ENCODE assay signal across 8 cellular contexts in the genomic region with DNA sequence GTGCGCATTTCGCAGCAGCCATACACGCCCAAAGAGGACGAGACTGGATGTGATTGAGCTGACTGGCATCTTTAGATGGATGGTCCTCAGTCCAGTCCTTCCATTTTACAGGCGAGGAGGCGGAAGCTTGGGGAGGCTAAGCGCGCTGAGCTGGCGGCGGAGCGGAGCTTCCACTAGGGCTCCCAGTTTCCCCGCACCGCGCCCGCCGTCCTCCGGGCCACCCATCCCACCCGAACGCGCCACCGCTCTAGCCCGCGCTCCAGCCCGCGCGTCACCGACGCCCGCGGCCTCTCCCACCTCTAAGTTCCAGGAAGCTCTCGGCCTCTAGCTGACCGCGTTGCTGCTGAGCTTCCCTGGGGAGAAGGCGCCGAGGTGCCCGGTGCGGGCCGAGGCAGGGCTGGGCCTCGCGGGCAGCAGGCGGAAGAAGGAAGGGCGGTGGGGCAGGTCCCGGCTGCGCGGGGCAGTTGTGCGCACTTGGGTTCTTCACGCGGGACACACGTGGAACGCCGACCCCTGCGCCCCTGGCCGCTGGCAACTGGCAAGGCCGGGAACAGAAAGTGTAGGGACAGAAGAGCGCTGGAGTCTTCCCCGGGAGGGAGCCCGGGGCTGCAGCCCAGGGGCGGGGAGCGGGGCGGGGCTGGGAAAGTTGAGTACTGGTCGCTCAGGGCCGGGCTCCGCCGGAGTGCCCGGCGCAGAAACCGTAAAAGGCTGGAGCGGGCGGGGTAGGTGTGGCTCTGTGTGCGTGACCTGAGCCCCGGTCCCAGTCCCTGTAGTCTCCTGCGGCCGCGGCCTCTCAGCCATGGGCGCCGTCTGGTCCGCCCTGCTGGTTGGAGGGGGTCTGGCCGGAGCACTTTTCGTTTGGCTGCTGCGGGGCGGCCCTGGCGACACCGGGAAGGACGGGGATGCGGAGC. TPM values are rescaled to one million over a fixed set of nuclear protein-coding genes. Genes with fewer than 3 reads are reported as not detected.
A peak's percentile ranks its signal among the peaks of the same experiment; 100 is the strongest.
DNase-seq lines count a peak whose midpoint lies in the region; ATAC-seq and TF ChIP-seq lines count a peak whose summit lies in the region.

A gene (plus strand): TSS at position 763 of the 911 bp plus-strand sequence. CDS start 37 bp downstream, at position 800.

- H3K9me2 ChIP-seq in GM23338 (ENCODE audit: insufficient read depth), result no peaks in the 10 kb centered on the region

- H3K4me1 ChIP-seq in BLaER1 (peaks cover 13% of the 10 kb centered on the region), GM23338 (ENCODE audit: insufficient read depth) (peaks cover 13% of the 10 kb centered on the region; the same call in 1 of the 2 replicates), foreskin keratinocyte (peaks cover 5% of the 10 kb centered on the region), upper lobe of right lung (peaks cover 22% of the 10 kb centered on the region)

- H4K20me1 ChIP-seq in BLaER1 (no peaks in the 10 kb centered on the region), GM23338 (replicated peaks; ENCODE audit: insufficient read depth) (peaks cover 10% of the 10 kb centered on the region; the same call in 1 of the 2 replicates)

- H3K9me3 ChIP-seq in BLaER1, result peaks cover 16% of the 10 kb centered on the region
- H3K9me3 ChIP-seq in upper lobe of right lung, result no peaks in the 10 kb centered on the region

- no peaks in the 10 kb centered on the region for H3F3A ChIP-seq in GM23338 (replicated peaks; ENCODE audit: low read depth)

- H3K4me2 ChIP-seq in BLaER1 (peak within 1 kb of the TSS; percentile 69), GM23338 (peak within 1 kb of the TSS; percentile 95)

- peak; percentile 87 for ATAC-seq in GM23338
- peak; percentile 64 for ATAC-seq in foreskin keratinocyte
- ATAC-seq in natural killer cell, result peak; percentile 56 to 65 (median 63)
- peak; percentile 89 for ATAC-seq in upper lobe of right lung
- no peak for ATAC-seq in GM18519 (IDR thresholded peaks at IDR 0.05; ENCODE audit: low FRiP score, unreplicated experiment)

- no peaks in the 10 kb centered on the region for H3K79me2 ChIP-seq in GM23338 (replicated peaks; ENCODE audit: insufficient read depth)

- DNase-seq in GM23338 (ENCODE audit: low spot score) (peak; percentile 88), NOMO-1 (lab: John Stamatoyannopoulos, UW; ENCODE audit: unreplicated experiment in 2 of 2) (peak; percentile 59 to 60), foreskin keratinocyte (peak; percentile 28 to 65), natural killer cell (peak; percentile 21), upper lobe of right lung (peak; percentile 90)
- DNase-seq in activated naive CD4-positive, alpha-beta T cell treated with anti-CD3 and anti-CD28 coated beads for 36 hours, result peak; percentile 19

- H3K4me3 Mint-ChIP-seq in GM23338, result peak within 1 kb of the TSS; percentile 87
- H3K4me3 Mint-ChIP-seq in activated naive CD4-positive, alpha-beta T cell treated with anti-CD3 and anti-CD28 coated beads for 36 hours, result peak within 1 kb of the TSS; percentile 72
- H3K4me3 Mint-ChIP-seq in natural killer cell, result peak within 1 kb of the TSS; percentile 80

- peak within 1 kb of the TSS; percentile 100 for H2AFZ ChIP-seq in GM23338

- H3K27me3 ChIP-seq in BLaER1 (no peaks in the 10 kb centered on the region), GM23338 (ENCODE audit: insufficient read depth) (peaks cover 30% of the 10 kb centered on the region), foreskin keratinocyte (no peaks in the 10 kb centered on the region), upper lobe of right lung (no peaks in the 10 kb centered on the region)

- TF ChIP-seq CTCF in GM23338 (conservative IDR thresholded peaks at IDR 0.05; ENCODE audit: low read depth in 2 of 2) (no peak), foreskin keratinocyte (conservative IDR thresholded peaks at IDR 0.05) (peak; percentile 5), natural killer cell (IDR thresholded peaks at IDR 0.05) (no peak), upper lobe of right lung (IDR thresholded peaks at IDR 0.05) (no peak)

- H3K27ac Mint-ChIP-seq in GM23338 (no peak within 1 kb of the TSS), natural killer cell (peak within 1 kb of the TSS; percentile 17 to 63)
- H3K27ac Mint-ChIP-seq in activated naive CD4-positive, alpha-beta T cell treated with anti-CD3 and anti-CD28 coated beads for 36 hours, result no peak within 1 kb of the TSS

- H3K9ac ChIP-seq in BLaER1, result peak within 1 kb of the TSS; percentile 69

- H3K36me3 Mint-ChIP-seq in GM23338 (ENCODE audit: low read depth) (peaks cover 4% of the 10 kb centered on the region; the same call in 1 of the 3 replicates), natural killer cell (peaks cover 8% of the 10 kb centered on the region)
- H3K36me3 Mint-ChIP-seq in activated naive CD4-positive, alpha-beta T cell treated with anti-CD3 and anti-CD28 coated beads for 36 hours (ENCODE audit: low read depth), result no peaks in the 10 kb centered on the region

- CTCF ChIA-PET in activated naive CD4-positive, alpha-beta T cell treated with anti-CD3 and anti-CD28 coated beads for 36 hours (lab: Charles Lee), result interaction anchor here (0.6 to 2.3 kb wide), 8 partner anchors 11 to 198 kb away, joined by 3 to 15 read pairs (median 3); no protein-coding TSS in a partner anchor

- H3K4me3 ChIP-seq in BLaER1 (peak within 1 kb of the TSS; percentile 76), GM23338 (peak within 1 kb of the TSS; percentile 94), upper lobe of right lung (peak within 1 kb of the TSS; percentile 82)

- H3K9me3 Mint-ChIP-seq in GM23338 (no peaks in the 10 kb centered on the region), natural killer cell (no peaks in the 10 kb centered on the region)
- no peaks in the 10 kb centered on the region for H3K9me3 Mint-ChIP-seq in activated naive CD4-positive, alpha-beta T cell treated with anti-CD3 and anti-CD28 coated beads for 36 hours

- intact Hi-C loops in activated naive CD4-positive, alpha-beta T cell treated with anti-CD3 and anti-CD28 coated beads for 36 hours (cut with micrococcal nuclease), result loop anchor here (2.0 to 10.0 kb wide), 4 partner anchors 71 to 429 kb away; no protein-coding TSS in a partner anchor
- intact Hi-C loops in natural killer cell (cut with micrococcal nuclease) (no loop called here), upper lobe of right lung (cut with DNase I) (no loop called here)

- H3K27me3 Mint-ChIP-seq in GM23338 (ENCODE audit: insufficient read depth, low read depth, poor library complexity) (peaks cover 24% of the 10 kb centered on the region), natural killer cell (ENCODE audit: low read depth in 2 of 2) (peaks cover 0 to 13% of the 10 kb centered on the region in 2 donors)
- H3K27me3 Mint-ChIP-seq in activated naive CD4-positive, alpha-beta T cell treated with anti-CD3 and anti-CD28 coated beads for 36 hours (ENCODE audit: low read depth), result peaks cover 4% of the 10 kb centered on the region

- H3K36me3 ChIP-seq in BLaER1 (no peaks in the 10 kb centered on the region), GM23338 (ENCODE audit: insufficient read depth) (no peaks in the 10 kb centered on the region), upper lobe of right lung (peaks cover 8% of the 10 kb centered on the region)

- peaks cover 3% of the 10 kb centered on the region; the same call in 2 of the 3 replicates for H3K4me1 Mint-ChIP-seq in GM23338
- H3K4me1 Mint-ChIP-seq in activated naive CD4-positive, alpha-beta T cell treated with anti-CD3 and anti-CD28 coated beads for 36 hours (ENCODE audit: low read depth), result peaks cover 17% of the 10 kb centered on the region
- H3K4me1 Mint-ChIP-seq in natural killer cell, result peaks cover 30 to 46% of the 10 kb centered on the region in 2 donors

- H3K27ac ChIP-seq in BLaER1, result peak within 1 kb of the TSS; percentile 44; the same call in 1 of the 2 replicates
- H3K27ac ChIP-seq in GM23338 (ENCODE audit: low read depth), result no peak within 1 kb of the TSS
- peak within 1 kb of the TSS; percentile 39 for H3K27ac ChIP-seq in foreskin keratinocyte
- peak within 1 kb of the TSS; percentile 80 for H3K27ac ChIP-seq in upper lobe of right lung

TF ChIP-seq in GM23338, 12 proteins besides CTCF, POLR2A, EP300 and RAD21 (continues in another document):
- TF ChIP-seq, protein P1, sequence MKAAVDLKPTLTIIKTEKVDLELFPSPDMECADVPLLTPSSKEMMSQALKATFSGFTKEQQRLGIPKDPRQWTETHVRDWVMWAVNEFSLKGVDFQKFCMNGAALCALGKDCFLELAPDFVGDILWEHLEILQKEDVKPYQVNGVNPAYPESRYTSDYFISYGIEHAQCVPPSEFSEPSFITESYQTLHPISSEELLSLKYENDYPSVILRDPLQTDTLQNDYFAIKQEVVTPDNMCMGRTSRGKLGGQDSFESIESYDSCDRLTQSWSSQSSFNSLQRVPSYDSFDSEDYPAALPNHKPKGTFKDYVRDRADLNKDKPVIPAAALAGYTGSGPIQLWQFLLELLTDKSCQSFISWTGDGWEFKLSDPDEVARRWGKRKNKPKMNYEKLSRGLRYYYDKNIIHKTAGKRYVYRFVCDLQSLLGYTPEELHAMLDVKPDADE (IDR thresholded peaks at IDR 0.05), result peak; percentile 51; the same call in 1 of the 2 replicates
- TF ChIP-seq EZH2 (IDR thresholded peaks at IDR 0.05; ENCODE audit: low read depth, unreplicated experiment), result no peak

RNA-seq across cellular contexts. Expression of the gene that starts here (rescaled TPM):
- 2.6 and 3.8 TPM in 2 replicates for total RNA-seq in GM23338 (2014; rRNA removed; shearing (Covaris generic))
- polyA plus RNA-seq in GM23338 (2016; fragmentation: Nextera tagmentation; extraction: Ambion mirVana) (1.5 and 2.0 TPM in 2 replicates), foreskin keratinocyte (0.49 and 0.99 TPM in 2 replicates)
- not detected for total RNA-seq in activated naive CD4-positive, alpha-beta T cell treated with anti-CD3 and anti-CD28 coated beads for 36 hours
- total RNA-seq in foreskin keratinocyte (2.5 and 3.2 TPM in 2 replicates), natural killer cell (1 to 10 TPM in 1 of 3 donors, under 1 TPM in 2; 0.15 to 1.3 (median 0.26) TPM), upper lobe of right lung (9.4 TPM)

Comparison
In these comparisons a context has a peak if more than half of its experiments do, and no peak if none do; other contexts are left out.
1. Peak in DNase-seq in activated naive CD4-positive, alpha-beta T cell treated with anti-CD3 and anti-CD28 coated beads for 36 hours; RNA of the gene not detected or under 1 TPM.
2. DNase-seq: peak in every context shown above with its lines; median percentile 90 in upper lobe of right lung; 88 in GM23338; 60 in NOMO-1; 46 in foreskin keratinocyte; 21 in natural killer cell; 19 in activated naive CD4-positive, alpha-beta T cell treated with anti-CD3 and anti-CD28 coated beads for 36 hours.
3. H3K27ac Mint-ChIP-seq: peak in natural killer cell (2 of 2); none in GM23338 (single experiment) and activated naive CD4-positive, alpha-beta T cell treated with anti-CD3 and anti-CD28 coated beads for 36 hours (single experiment).
4. Peak in every context shown above with its lines, with median percentiles within 50 percentile points of each other: H3K4me3 ChIP-seq and H3K4me3 Mint-ChIP-seq.